ENCODE assay signal across 19 cellular contexts in the genomic region with DNA sequence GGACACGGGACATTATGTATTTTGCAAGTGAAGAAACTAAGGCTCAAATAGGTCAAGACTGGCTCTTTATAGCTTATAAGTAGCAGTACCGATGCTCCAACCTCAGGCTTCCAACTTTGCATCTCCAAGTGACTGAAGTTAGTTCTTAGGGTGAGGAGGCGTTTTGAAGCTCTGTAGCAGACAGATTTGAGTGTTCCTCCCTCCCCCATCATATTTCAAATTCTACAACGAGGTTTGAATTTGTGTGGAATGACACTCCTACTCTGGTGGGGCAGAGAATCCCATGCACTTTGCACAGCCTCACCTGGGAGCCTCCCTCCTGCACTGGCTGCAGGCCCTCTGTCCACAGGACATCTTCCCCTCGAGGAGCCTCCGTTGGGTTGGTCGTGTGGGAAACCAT.
DNase-seq lines count a peak whose midpoint lies in the region; ATAC-seq and TF ChIP-seq lines count a peak whose summit lies in the region.
"Had no signal": no experiment of that assay in that cellular context is flagged by ENCODE, and none has a peak within 500 bp of the region (broad histone marks: within the 10 kb centered on the region; RNA-seq: fewer than 3 reads in every experiment).

No MANE protein-coding gene starts in this region.

- H3K9me3 ChIP-seq in BLaER1 (no peaks in the 10 kb centered on the region), IMR-90 (ENCODE audit: control insufficient read depth, insufficient read depth, low read length) (no peaks in the 10 kb centered on the region), trophoblast cell (ENCODE audit: insufficient read depth, low read depth, low read length) (no peaks in the 10 kb centered on the region), smooth muscle cell (replicated peaks; ENCODE audit: low read depth) (no peaks in the 10 kb centered on the region)
- H3K9me3 ChIP-seq: A549, Caco-2 had no signal

- H4K5ac ChIP-seq in IMR-90 (ENCODE audit: low read depth, low read length): no peak overlapping the region

- H2BK20ac ChIP-seq in IMR-90 (ENCODE audit: low read depth, low read length): no peak overlapping the region

- H2BK120ac ChIP-seq in IMR-90 (ENCODE audit: low read depth, low read length) (no peak overlapping the region), trophoblast cell (ENCODE audit: insufficient read depth, low read length, poor library complexity) (no peak overlapping the region)

- 0 out of 2 replicates have a peak, but pooled peaks cover 8% of the 10 kb centered on the region for H4K20me1 ChIP-seq in BLaER1
- H4K20me1 ChIP-seq in IMR-90 (ENCODE audit: insufficient read depth, low read length): no peaks in the 10 kb centered on the region
- no peaks in the 10 kb centered on the region for H4K20me1 ChIP-seq in smooth muscle cell (ENCODE audit: low read depth)

- ATAC-seq in IMR-90 (ENCODE audit: low read depth): no peak
- ATAC-seq: A549; CD8-positive, alpha-beta T cell had no signal

- in situ Hi-C loops in IMR-90 (cut with MboI; ENCODE audit: low sequenced_read_pairs): no loop called here

- no peak overlapping the region for H2BK12ac ChIP-seq in trophoblast cell (ENCODE audit: low read length)

- BruUV-seq in IMR-90 (replicated peaks; lab: Mats Ljungman, UMichigan): no TSS peak

- H3K36me3 ChIP-seq in BLaER1 (no peaks in the 10 kb centered on the region), IMR-90 (ENCODE audit: control insufficient read depth, insufficient read depth, low read length) (no peaks in the 10 kb centered on the region), trophoblast cell (ENCODE audit: control insufficient read depth in 1 of 2, insufficient read depth in 2 of 2, low read length in 2 of 2) (no peaks in the 10 kb centered on the region), smooth muscle cell (ENCODE audit: low read depth) (no peaks in the 10 kb centered on the region)

- H4K8ac ChIP-seq in IMR-90 (ENCODE audit: low read depth in 2 of 2, low read length in 2 of 2) (no peak overlapping the region), trophoblast cell (ENCODE audit: low read depth, low read length) (no peak overlapping the region)

- peak overlapping the region; percentile 43; the same call in 1 of the 2 replicates for H3K27ac ChIP-seq in BLaER1
- H3K27ac ChIP-seq in IMR-90 (ENCODE audit: insufficient read depth, low read length): no peak overlapping the region
- H3K27ac ChIP-seq in trophoblast cell (ENCODE audit: low read depth, low read length): no peak overlapping the region
- peak overlapping the region; percentile 43 for H3K27ac ChIP-seq in smooth muscle cell (ENCODE audit: low read depth)
- H3K27ac ChIP-seq: 22Rv1, A549, C4-2B had no signal

- H2AK5ac ChIP-seq in IMR-90 (ENCODE audit: low read depth, low read length) (no peak overlapping the region), trophoblast cell (ENCODE audit: low read length) (no peak overlapping the region)

- no peak overlapping the region for H2AFZ ChIP-seq in IMR-90 (replicated peaks; ENCODE audit: low read length, poor library complexity)
- H2AFZ ChIP-seq in trophoblast cell (ENCODE audit: insufficient read depth, low read length, poor library complexity): no peak overlapping the region
- H2AFZ ChIP-seq in smooth muscle cell (ENCODE audit: low read depth): no peak overlapping the region

- H3K27me3 Mint-ChIP-seq in osteocyte (ENCODE audit: unreplicated experiment): peaks cover 55% of the 10 kb centered on the region

- peaks cover 32% of the 10 kb centered on the region for H3F3A ChIP-seq in smooth muscle cell (ENCODE audit: low read depth)

- no peak overlapping the region for H2BK15ac ChIP-seq in IMR-90 (ENCODE audit: low read depth, low read length)

- peaks cover 70% of the 10 kb centered on the region for H3K4me1 ChIP-seq in BLaER1
- H3K4me1 ChIP-seq in IMR-90 (ENCODE audit: control insufficient read depth, insufficient read depth, low read length): no peaks in the 10 kb centered on the region
- H3K4me1 ChIP-seq in trophoblast cell (ENCODE audit: control insufficient read depth in 1 of 2, insufficient read depth in 2 of 2, low read length in 2 of 2): peaks cover 23 to 38% of the 10 kb centered on the region in 2 experiments
- H3K4me1 ChIP-seq in smooth muscle cell (ENCODE audit: low read depth): peaks cover 11% of the 10 kb centered on the region
- H3K4me1 ChIP-seq: Caco-2 had no signal

- H4K12ac ChIP-seq in trophoblast cell (ENCODE audit: low read depth, low read length): no peak overlapping the region

- intact Hi-C loops in IMR-90 (cut with micrococcal nuclease): no loop called here

- no peak overlapping the region for H3K4ac ChIP-seq in IMR-90 (ENCODE audit: low read depth, low read length)
- H3K4ac ChIP-seq in trophoblast cell (ENCODE audit: low read depth, low read length): no peak overlapping the region

- CTCF ChIA-PET in IMR-90 (lab: Yijun Ruan, JAX): no interaction called here

- dilution Hi-C loops in IMR-90 (cut with HindIII; ENCODE audit: low sequenced_read_pairs, unreplicated experiment): no loop called here

- no peak overlapping the region for H2BK5ac ChIP-seq in IMR-90 (ENCODE audit: low read depth, low read length, poor library complexity, severe bottlenecking)
- H2BK5ac ChIP-seq in trophoblast cell (ENCODE audit: low read depth, low read length, poor library complexity): no peak overlapping the region

- peak overlapping the region; percentile 88 for H3K4me2 ChIP-seq in BLaER1
- H3K4me2 ChIP-seq in IMR-90 (ENCODE audit: low read depth, low read length): no peak overlapping the region
- H3K4me2 ChIP-seq in trophoblast cell (ENCODE audit: low read length): no peak overlapping the region
- peak overlapping the region; percentile 60 for H3K4me2 ChIP-seq in smooth muscle cell
- H3K4me2 ChIP-seq: A549 had no signal

- no peak overlapping the region for H3K27ac Mint-ChIP-seq in osteocyte (ENCODE audit: unreplicated experiment)
- H3K27ac Mint-ChIP-seq: B cell; CD4-positive, alpha-beta T cell; CD8-positive, alpha-beta T cell had no signal

- DNase-seq in IMR-90: no peak
- peak in 1 of 2 donors; percentile 28 for DNase-seq in trophoblast cell
- no peak for DNase-seq in smooth muscle cell (lab: John Stamatoyannopoulos, UW; ENCODE audit: unreplicated experiment)
- no peak for DNase-seq in GOT3 (lab: John Stamatoyannopoulos, UW)
- no peak for DNase-seq in erythroblast (lab: John Stamatoyannopoulos, UW)
- DNase-seq in osteocyte (ENCODE audit: extremely low spot score, unreplicated experiment): no peak
- DNase-seq in ecto neural progenitor cell (ENCODE audit: low spot score): no peak
- DNase-seq: AML-193; Caco-2; Calu3; CD4-positive, alpha-beta T cell; CD8-positive, alpha-beta T cell; DMS79 treated with DMSO at 0.1 percent for 48 hours; GF-D8 had no signal

- no peaks in the 10 kb centered on the region for H3K9me3 Mint-ChIP-seq in osteocyte (ENCODE audit: unreplicated experiment)
- H3K9me3 Mint-ChIP-seq: CD4-positive, alpha-beta T cell; CD8-positive, alpha-beta T cell had no signal

- H3K23ac ChIP-seq in IMR-90 (ENCODE audit: low read depth, low read length) (no peak overlapping the region), trophoblast cell (ENCODE audit: low read length) (no peak overlapping the region)

- H3K79me2 ChIP-seq in trophoblast cell (ENCODE audit: control insufficient read depth, insufficient read depth, low read length, poor library complexity) (no peaks in the 10 kb centered on the region), smooth muscle cell (ENCODE audit: low read depth) (no peaks in the 10 kb centered on the region)

- H3K56ac ChIP-seq in IMR-90 (ENCODE audit: extremely low read depth, insufficient read depth, low read length): no peak overlapping the region

- no peak for TF ChIP-seq CTCF in IMR-90 (conservative IDR thresholded peaks at IDR 0.05; ENCODE audit: low read depth, low read length)
- TF ChIP-seq CTCF in smooth muscle cell (IDR thresholded peaks at IDR 0.05; ENCODE audit: borderline replicate concordance, insufficient read depth, poor library complexity, severe bottlenecking): no peak
- no peak for TF ChIP-seq CTCF in osteocyte (IDR thresholded peaks at IDR 0.05)

- no peak overlapping the region; the same call in 1 of the 2 replicates for H3K9ac ChIP-seq in BLaER1
- no peak overlapping the region for H3K9ac ChIP-seq in IMR-90 (ENCODE audit: low read depth, low read length)
- no peak overlapping the region for H3K9ac ChIP-seq in trophoblast cell (ENCODE audit: low read length)
- no peak overlapping the region for H3K9ac ChIP-seq in smooth muscle cell (ENCODE audit: low read depth)

- H4K91ac ChIP-seq in IMR-90 (ENCODE audit: insufficient read depth, low read depth, low read length) (no peak overlapping the region), trophoblast cell (ENCODE audit: low read depth, low read length) (peak overlapping the region; percentile 7)

- H3K27me3 ChIP-seq in BLaER1 (no peaks in the 10 kb centered on the region), IMR-90 (ENCODE audit: control insufficient read depth, insufficient read depth, low read length) (peaks cover 2% of the 10 kb centered on the region), trophoblast cell (ENCODE audit: insufficient read depth, low read length) (no peaks in the 10 kb centered on the region), smooth muscle cell (ENCODE audit: low read depth) (no peaks in the 10 kb centered on the region)

- H3K36me3 Mint-ChIP-seq in osteocyte (ENCODE audit: unreplicated experiment): no peaks in the 10 kb centered on the region
- H3K36me3 Mint-ChIP-seq: CD8-positive, alpha-beta T cell had no signal

- H3K4me3 ChIP-seq in BLaER1: peak overlapping the region; percentile 26; the same call in 1 of the 2 replicates
- no peak overlapping the region for H3K4me3 ChIP-seq in IMR-90 (ENCODE audit: insufficient read depth, low read depth, low read length)
- H3K4me3 ChIP-seq in trophoblast cell (ENCODE audit: low read depth, low read length): no peak overlapping the region
- H3K4me3 ChIP-seq in smooth muscle cell: no peak overlapping the region
- H3K4me3 ChIP-seq: A549 had no signal

- POLR2A ChIA-PET in IMR-90 (lab: Charles Lee; ENCODE audit: unreplicated experiment): no interaction called here

- H3K9me1 ChIP-seq in IMR-90 (ENCODE audit: insufficient read depth, low read length): no peaks in the 10 kb centered on the region

- H3K14ac ChIP-seq in IMR-90 (replicated peaks; ENCODE audit: low read depth, low read length) (no peak overlapping the region), trophoblast cell (ENCODE audit: low read length) (no peak overlapping the region)

- TF ChIP-seq POLR2A in IMR-90 (IDR thresholded peaks at IDR 0.05; ENCODE audit: low read depth, low read length) (no peak), erythroblast (IDR thresholded peaks at IDR 0.05; ENCODE audit: low read length) (no peak)

- peak overlapping the region; percentile 29 for H2AK9ac ChIP-seq in IMR-90 (replicated peaks; ENCODE audit: low read depth, low read length, poor library complexity)

- no peaks in the 10 kb centered on the region for H3K79me1 ChIP-seq in IMR-90 (ENCODE audit: low read depth in 1 of 2, low read length in 2 of 2)
- peaks cover 15% of the 10 kb centered on the region for H3K79me1 ChIP-seq in trophoblast cell (ENCODE audit: low read length)

- no peak for TF ChIP-seq RAD21 in IMR-90 (IDR thresholded peaks at IDR 0.05; ENCODE audit: low read length)

- H3K18ac ChIP-seq in IMR-90 (ENCODE audit: low read depth, low read length) (no peak overlapping the region), trophoblast cell (ENCODE audit: low read length) (no peak overlapping the region)

- no peak overlapping the region for H3K4me3 Mint-ChIP-seq in osteocyte (ENCODE audit: unreplicated experiment)
- H3K4me3 Mint-ChIP-seq: B cell; CD4-positive, alpha-beta T cell; CD8-positive, alpha-beta T cell had no signal

- H3K4me1 Mint-ChIP-seq in osteocyte (ENCODE audit: unreplicated experiment): peaks cover 7% of the 10 kb centered on the region
- H3K4me1 Mint-ChIP-seq: B cell had no signal

- WGBS in IMR-90 (ENCODE audit: extremely low coverage in 2 of 2, insufficient read length in 1 of 2), 2 experiments: no CpG with 5 or more reads among the region's 7 CpGs
- WGBS in trophoblast cell (ENCODE audit: extremely low coverage, insufficient coverage, insufficient read length): no CpG with 5 or more reads among the region's 7 CpGs
- 66% methylated on average over 7 of the region's 7 CpGs for WGBS in smooth muscle cell (ENCODE audit: low lambda C conversion rate)

Comparison
In these comparisons a context has a peak if more than half of its experiments do, and no peak if none do; other contexts are left out.
1. H3K27ac ChIP-seq: peak in BLaER1 (single experiment) and smooth muscle cell (single experiment); none in IMR-90 (single experiment) and trophoblast cell (single experiment).
2. H3K4me2 ChIP-seq: peak in BLaER1 (single experiment) and smooth muscle cell (single experiment); none in IMR-90 (single experiment) and trophoblast cell (single experiment).